In the genomic region with DNA sequence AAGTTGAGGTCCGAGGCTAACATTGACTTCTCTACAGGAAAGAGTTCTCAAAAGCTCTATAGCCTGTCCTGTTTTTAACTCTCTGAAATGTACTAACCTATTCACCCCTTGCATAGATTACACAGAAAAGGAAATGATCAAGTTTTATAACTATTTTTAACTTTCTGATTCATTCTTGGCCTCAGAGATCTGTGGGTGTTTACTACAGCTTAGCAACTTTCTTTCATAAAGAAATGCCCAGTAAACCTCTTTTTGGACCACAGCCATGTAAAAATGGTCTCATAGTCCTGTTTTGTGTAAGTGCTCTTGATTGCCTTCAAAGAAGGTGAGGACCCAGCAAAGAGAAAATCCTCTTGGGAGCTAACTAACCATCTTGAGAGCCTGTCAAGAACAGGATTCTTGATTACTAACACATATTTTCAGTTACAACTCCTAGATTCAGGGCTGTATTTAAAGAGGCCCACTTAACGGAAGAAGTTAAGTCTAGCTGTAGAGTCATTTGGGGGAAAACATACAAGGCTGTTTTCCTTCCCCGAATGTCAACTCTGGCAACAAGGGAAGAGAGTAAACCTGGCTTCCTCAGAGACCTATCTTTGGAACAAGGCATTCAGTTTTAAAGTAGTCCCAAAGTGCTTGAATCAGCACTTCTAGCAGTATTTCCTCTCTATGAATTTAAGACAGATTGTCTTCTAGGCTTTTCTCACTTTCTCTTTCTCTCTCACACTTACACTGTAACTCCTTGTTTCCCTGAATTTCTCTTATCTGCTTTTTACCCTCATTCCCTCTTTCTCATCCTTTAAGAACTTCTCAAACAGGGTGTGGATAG, we compare ENCODE assay signal across 10 cellular contexts.
DNase-seq lines count a peak whose midpoint lies in the region; ATAC-seq lines count a peak whose summit lies in the region.
"Had no signal": no experiment of that assay in that cellular context is flagged by ENCODE, and none has a peak within 500 bp of the region (broad histone marks: within the 10 kb centered on the region; RNA-seq: fewer than 3 reads in every experiment).

No MANE protein-coding gene starts in this region.

- H3K27me3 Mint-ChIP-seq in activated naive CD8-positive, alpha-beta T cell treated with anti-CD3 and anti-CD28 coated beads for 36 hours, result no peaks in the 10 kb centered on the region

- no peak for DNase-seq in activated naive CD8-positive, alpha-beta T cell treated with anti-CD3 and anti-CD28 coated beads for 36 hours
- DNase-seq in DMS114 treated with DMSO at 0.1 percent for 48 hours (lab: John Stamatoyannopoulos, UW; ENCODE audit: unreplicated experiment), result no peak
- no peak for DNase-seq in nucleus accumbens (lab: John Stamatoyannopoulos, UW)
- DNase-seq in aorta, result no peak
- DNase-seq in inferior parietal cortex (ENCODE audit: extremely low spot score), result no peak
- DNase-seq: DND-41, SHP77 had no signal

- peaks cover 7% of the 10 kb centered on the region for H3K9me3 Mint-ChIP-seq in activated naive CD8-positive, alpha-beta T cell treated with anti-CD3 and anti-CD28 coated beads for 36 hours

- H3K36me3 Mint-ChIP-seq in activated naive CD8-positive, alpha-beta T cell treated with anti-CD3 and anti-CD28 coated beads for 36 hours, result peaks cover 6% of the 10 kb centered on the region

- H3K36me3 ChIP-seq in ACC112 (ENCODE audit: insufficient read depth, low read length), result no peaks in the 10 kb centered on the region
- H3K36me3 ChIP-seq in aorta (ENCODE audit: control insufficient read depth in 1 of 2, insufficient read depth in 2 of 2, low read length in 1 of 2), result no peaks in the 10 kb centered on the region

- ATAC-seq in GM18907 (IDR thresholded peaks at IDR 0.05; ENCODE audit: unreplicated experiment) (peak; percentile 84), HG03025 (IDR thresholded peaks at IDR 0.05; ENCODE audit: low FRiP score, unreplicated experiment) (peak; percentile 93), aorta (ENCODE audit: low FRiP score) (no peak)

- no peaks in the 10 kb centered on the region for H3K79me2 ChIP-seq in ACC112 (ENCODE audit: control insufficient read depth, insufficient read depth, low read length, unreplicated experiment)

- H2AFZ ChIP-seq in ACC112 (ENCODE audit: low read length, unreplicated experiment), result peak overlapping the region; percentile 15

- WGBS in aorta, 2 donors, result 38 to 41% methylated on average over 3 of the region's 3 CpGs

- H3K4me1 ChIP-seq in ACC112 (ENCODE audit: control insufficient read depth, insufficient read depth, low read length, unreplicated experiment) (peaks cover 9% of the 10 kb centered on the region), aorta (ENCODE audit: control insufficient read depth in 1 of 2, insufficient read depth in 2 of 2, low read length in 2 of 2) (no peaks in the 10 kb centered on the region)

- intact Hi-C loops in aorta (cut with DNase I), result no loop called here

- peak overlapping the region; percentile 59 for H3K4me3 Mint-ChIP-seq in activated naive CD8-positive, alpha-beta T cell treated with anti-CD3 and anti-CD28 coated beads for 36 hours

- H3K4me3 ChIP-seq in ACC112 (ENCODE audit: low read depth, low read length) (no peak overlapping the region), aorta (ENCODE audit: low read length in 2 of 2) (no peak overlapping the region)

- H3K9me3 ChIP-seq in aorta (ENCODE audit: control insufficient read depth, low read length), result peaks cover 5% of the 10 kb centered on the region

- H3K27ac ChIP-seq in ACC112 (ENCODE audit: low read depth, low read length) (peak overlapping the region; percentile 70), aorta (ENCODE audit: low read depth in 1 of 2, low read length in 2 of 2) (no peak overlapping the region)

- peaks cover 65% of the 10 kb centered on the region for H3K4me1 Mint-ChIP-seq in activated naive CD8-positive, alpha-beta T cell treated with anti-CD3 and anti-CD28 coated beads for 36 hours

- H3K27ac Mint-ChIP-seq in activated naive CD8-positive, alpha-beta T cell treated with anti-CD3 and anti-CD28 coated beads for 36 hours, result peak overlapping the region; percentile 89

- no peaks in the 10 kb centered on the region for H3K27me3 ChIP-seq in ACC112 (ENCODE audit: insufficient read depth, low read length)
- H3K27me3 ChIP-seq in aorta (ENCODE audit: control insufficient read depth in 1 of 2, insufficient read depth in 2 of 2, low read length in 1 of 2), result no peaks in the 10 kb centered on the region
